In genomic region chr7:129270077-129270476, GRCh38 we compare ENCODE assay signal across 28 cellular contexts.
"Had no signal": no experiment of that assay in that cellular context is flagged by ENCODE, and none has a peak within 500 bp of the region (broad histone marks: within the 10 kb centered on the region; RNA-seq: fewer than 3 reads in every experiment).

No MANE protein-coding gene starts in this region.

- H3K27me3 Mint-ChIP-seq: activated CD4-positive, alpha-beta T cell treated with anti-CD3 and anti-CD28 coated beads for 36 hours; activated CD4-positive, alpha-beta T cell treated with anti-CD3 and anti-CD28 coated beads, Interleukin-2, amount 10 ng/mL, durations not matched to agents 7 days and 5 days; activated naive CD4-positive, alpha-beta T cell treated with anti-CD3 and anti-CD28 coated beads, Interleukin-2, amount 50 U/mL, for 24 hours; activated T-cell treated with anti-CD3 and anti-CD28 coated beads, Interleukin-2, amount 50 U/mL, for 24 hours had no signal

- H3K36me3 ChIP-seq: adrenal gland, breast epithelium, SJCRH30 had no signal

- H3K9me3 Mint-ChIP-seq: activated CD4-positive, alpha-beta T cell treated with anti-CD3 and anti-CD28 coated beads, Interleukin-2, amount 10 ng/mL, durations not matched to agents 7 days and 5 days; activated naive CD4-positive, alpha-beta T cell treated with anti-CD3 and anti-CD28 coated beads, Interleukin-2, amount 50 U/mL, for 24 hours; activated T-cell treated with anti-CD3 and anti-CD28 coated beads, Interleukin-2, amount 50 U/mL, for 24 hours; activated T-helper 2 cell treated with anti-CD3 and anti-CD28 coated beads, Interferon-gamma antibody, Interleukin-2, Interleukin-4, amounts not matched to agents 10 μg/mL and 5 μg/mL and 100 μg/mL, durations not matched to agents 14 hours and 24 hours and 36 hours; T-helper 2 cell treated with Interferon-gamma antibody and Interleukin-4, amounts not matched to agents 5 μg/mL and 100 μg/mL, for 36 hours had no signal

- H3K9me3 ChIP-seq: body of pancreas, SJCRH30 had no signal

- ATAC-seq: activated CD4-positive, alpha-beta T cell treated with anti-CD3 and anti-CD28 coated beads for 36 hours; activated CD4-positive, CD25-positive, alpha-beta regulatory T cell treated with anti-CD3 and anti-CD28 coated beads, Interleukin-2, amount 50 U/mL, for 24 hours; activated CD8-positive, alpha-beta T cell treated with anti-CD3 and anti-CD28 coated beads, Interleukin-2, amount 10 ng/mL, durations not matched to agents 7 days and 5 days; body of pancreas; Panc1 had no signal

- H3K4me1 ChIP-seq: adrenal gland, breast epithelium had no signal

- H3K27ac ChIP-seq: adrenal gland, body of pancreas, breast epithelium, SJCRH30 had no signal

- H3K4me3 ChIP-seq: adrenal gland, body of pancreas, breast epithelium, SJCRH30, SK-N-MC had no signal

- DNase-seq: activated CD4-positive, alpha-beta T cell treated with anti-CD3 and anti-CD28 coated beads for 36 hours; activated CD4-positive, alpha-beta T cell treated with anti-CD3 and anti-CD28 coated beads, Interleukin-2, amount 10 ng/mL, durations not matched to agents 7 days and 5 days; activated CD4-positive, alpha-beta T cell treated with anti-CD3 and anti-CD28 coated beads, Interleukin-2, amount 50 U/mL, for 48 hours; activated CD8-positive, alpha-beta T cell treated with anti-CD3 and anti-CD28 coated beads, Interleukin-2, amount 10 ng/mL, durations not matched to agents 7 days and 5 days; activated gamma-delta T cell; activated naive CD4-positive, alpha-beta T cell treated with Interleukin-2 at 50 U/mL for 16 hours; activated T-cell treated with anti-CD3 and anti-CD28 coated beads, Interleukin-2, amount 50 U/mL, for 24 hours; adrenal gland; body of pancreas; central memory CD4-positive, alpha-beta T cell; MM.1S; NCI-H1092; NCI-H1436 treated with DMSO at 0.1 percent for 48 hours; NCI-H1694 treated with DMSO at 0.1 percent for 48 hours; NCI-H2029; NCI-H345; NCI-H524 treated with DMSO at 0.1 percent for 48 hours; SHP77; SJCRH30 had no signal

- H3K27me3 ChIP-seq: adrenal gland, body of pancreas, breast epithelium, SJCRH30 had no signal

- H3K4me3 Mint-ChIP-seq: activated CD4-positive, alpha-beta T cell treated with anti-CD3 and anti-CD28 coated beads for 36 hours; activated CD4-positive, alpha-beta T cell treated with anti-CD3 and anti-CD28 coated beads, Interleukin-2, amount 10 ng/mL, durations not matched to agents 7 days and 5 days; activated CD8-positive, alpha-beta T cell treated with anti-CD3 and anti-CD28 coated beads, Interleukin-2, amount 10 ng/mL, durations not matched to agents 7 days and 5 days; activated naive CD4-positive, alpha-beta T cell treated with anti-CD3 and anti-CD28 coated beads, Interleukin-2, amount 50 U/mL, for 24 hours; activated T-cell treated with anti-CD3 and anti-CD28 coated beads, Interleukin-2, amount 50 U/mL, for 24 hours; T-helper 2 cell treated with Interferon-gamma antibody and Interleukin-4, amounts not matched to agents 5 μg/mL and 100 μg/mL, for 36 hours had no signal

- FAIRE-seq: astrocyte, TTC549 had no signal

- H3K27ac Mint-ChIP-seq: activated CD4-positive, alpha-beta T cell treated with anti-CD3 and anti-CD28 coated beads for 36 hours; activated CD4-positive, alpha-beta T cell treated with anti-CD3 and anti-CD28 coated beads, Interleukin-2, amount 10 ng/mL, durations not matched to agents 7 days and 5 days; activated CD8-positive, alpha-beta T cell treated with anti-CD3 and anti-CD28 coated beads, Interleukin-2, amount 10 ng/mL, durations not matched to agents 7 days and 5 days; activated naive CD4-positive, alpha-beta T cell treated with anti-CD3 and anti-CD28 coated beads, Interleukin-2, amount 50 U/mL, for 24 hours; activated T-cell treated with anti-CD3 and anti-CD28 coated beads, Interleukin-2, amount 50 U/mL, for 24 hours; activated T-helper 2 cell treated with anti-CD3 and anti-CD28 coated beads, Interferon-gamma antibody, Interleukin-2, Interleukin-4, amounts not matched to agents 10 μg/mL and 5 μg/mL and 100 μg/mL, durations not matched to agents 14 hours and 24 hours and 36 hours; T-helper 2 cell treated with Interferon-gamma antibody and Interleukin-4, amounts not matched to agents 5 μg/mL and 100 μg/mL, for 36 hours had no signal

- H3K36me3 Mint-ChIP-seq: activated naive CD4-positive, alpha-beta T cell treated with anti-CD3 and anti-CD28 coated beads, Interleukin-2, amount 50 U/mL, for 24 hours had no signal
